20 cellular contexts compared by ENCODE assay signal in genomic region chr3:74601793-74602192, GRCh38. TPM values are rescaled to one million over a fixed set of nuclear protein-coding genes. Genes with fewer than 3 reads are reported as not detected.
A peak's percentile ranks its signal among the peaks of the same experiment; 100 is the strongest.
DNase-seq lines count a peak whose midpoint lies in the region; ATAC-seq and TF ChIP-seq lines count a peak whose summit lies in the region.
"Had no signal": no experiment of that assay in that cellular context is flagged by ENCODE, and none has a peak within 500 bp of the region (broad histone marks: within the 10 kb centered on the region; RNA-seq: fewer than 3 reads in every experiment).

No MANE protein-coding gene starts in this region.

- H3K4me1 ChIP-seq in MM.1S (ENCODE audit: low read length) = no peaks in the 10 kb centered on the region
- no peaks in the 10 kb centered on the region for H3K4me1 ChIP-seq in Caco-2
- H3K4me1 ChIP-seq in body of pancreas = no peaks in the 10 kb centered on the region
- H3K4me1 ChIP-seq: A549, BE2C, BLaER1 had no signal

- H3K4me2 ChIP-seq in MM.1S (ENCODE audit: low read depth, low read length) = no peak overlapping the region
- H3K4me2 ChIP-seq: A549, BLaER1 had no signal

- TF ChIP-seq CTCF in AG09309 (IDR thresholded peaks at IDR 0.05; ENCODE audit: control insufficient read depth, insufficient read depth, low read depth, low read length, missing control alignments) (no peak), MM.1S (IDR thresholded peaks at IDR 0.05; ENCODE audit: low read length) (no peak), Caco-2 (IDR thresholded peaks at IDR 0.05; ENCODE audit: insufficient read depth in 1 of 2, low read depth in 1 of 2, low read length in 1 of 2, severe bottlenecking in 1 of 2, unreplicated experiment in 1 of 2) (no peak), body of pancreas (IDR thresholded peaks at IDR 0.05) (no peak)

- H2AFZ ChIP-seq in MM.1S (ENCODE audit: low read length) = no peak overlapping the region

- intact Hi-C loops in left colon (cut with DNase I, micrococcal nuclease) (no loop called here), Caco-2 (cut with micrococcal nuclease; ENCODE audit: unreplicated experiment) (no loop called here), body of pancreas (cut with DNase I) (no loop called here)

- H3K27ac Mint-ChIP-seq in Caco-2 (ENCODE audit: unreplicated experiment) = no peak overlapping the region
- H3K27ac Mint-ChIP-seq: CD14-positive monocyte; CD4-positive, alpha-beta memory T cell; CD4-positive, CD25-positive, alpha-beta regulatory T cell; CD8-positive, alpha-beta memory T cell had no signal

- H3K27ac ChIP-seq in MM.1S (ENCODE audit: low read length) (no peak overlapping the region), body of pancreas (no peak overlapping the region)
- H3K27ac ChIP-seq: 22Rv1, A549, BLaER1 had no signal

- no peaks in the 10 kb centered on the region for H3K9me3 ChIP-seq in MM.1S (replicated peaks; ENCODE audit: insufficient read depth, low read length)
- no peaks in the 10 kb centered on the region for H3K9me3 ChIP-seq in Caco-2
- H3K9me3 ChIP-seq in body of pancreas = no peaks in the 10 kb centered on the region
- H3K9me3 ChIP-seq: A549, BE2C, BLaER1 had no signal

- ATAC-seq in left colon (peak; percentile 59), body of pancreas (no peak)
- ATAC-seq: A549 had no signal

- no peaks in the 10 kb centered on the region for H3K9me2 ChIP-seq in MM.1S (replicated peaks; ENCODE audit: insufficient read depth, low read length)

- H3K36me3 ChIP-seq in MM.1S (replicated peaks; ENCODE audit: insufficient read depth, low read length) (no peaks in the 10 kb centered on the region), Caco-2 (ENCODE audit: control insufficient read depth, insufficient read depth, low read length) (no peaks in the 10 kb centered on the region), body of pancreas (replicated peaks in 1 of 2; ENCODE audit: insufficient read depth in 1 of 2, low read depth in 2 of 2) (no peaks in the 10 kb centered on the region)
- H3K36me3 ChIP-seq: BE2C, BLaER1 had no signal

- H3K36me3 Mint-ChIP-seq in Caco-2 (ENCODE audit: insufficient read depth, unreplicated experiment) = no peaks in the 10 kb centered on the region
- H3K36me3 Mint-ChIP-seq: CD14-positive monocyte; CD4-positive, alpha-beta memory T cell; CD4-positive, CD25-positive, alpha-beta regulatory T cell; CD8-positive, alpha-beta memory T cell had no signal

- H3K79me2 ChIP-seq in MM.1S (ENCODE audit: low read length) = no peaks in the 10 kb centered on the region

- 77 to 100% methylated on average over 2 of the region's 2 CpGs for WGBS in body of pancreas, 2 donors

- no peaks in the 10 kb centered on the region for H3F3A ChIP-seq in MM.1S (ENCODE audit: insufficient read depth, low read length)

- CTCF ChIA-PET in Caco-2 (lab: Charles Lee) = no interaction called here

- H3K27me3 Mint-ChIP-seq in Caco-2 (ENCODE audit: insufficient read depth, unreplicated experiment) = peaks cover 7% of the 10 kb centered on the region
- H3K27me3 Mint-ChIP-seq: CD4-positive, alpha-beta memory T cell; CD4-positive, CD25-positive, alpha-beta regulatory T cell; CD8-positive, alpha-beta memory T cell had no signal

- POLR2A ChIA-PET in Caco-2 (lab: Charles Lee) = no interaction called here

- no peaks in the 10 kb centered on the region for H3K4me1 Mint-ChIP-seq in Caco-2 (ENCODE audit: low read depth, unreplicated experiment)
- H3K4me1 Mint-ChIP-seq: CD14-positive monocyte; CD4-positive, alpha-beta memory T cell; CD4-positive, CD25-positive, alpha-beta regulatory T cell; CD8-positive, alpha-beta memory T cell had no signal

- H3K9me3 Mint-ChIP-seq in Caco-2 (ENCODE audit: unreplicated experiment) = peaks cover 22% of the 10 kb centered on the region

- no peak for TF ChIP-seq POLR2A in body of pancreas (IDR thresholded peaks at IDR 0.05)

- peak; percentile 21 for DNase-seq in AG09309 (ENCODE audit: low read depth)
- peak; percentile 29 for DNase-seq in NCI-H69 (lab: John Stamatoyannopoulos, UW)
- DNase-seq in left colon = no peak
- no peak for DNase-seq in MM.1S
- DNase-seq in Caco-2 = no peak
- no peak for DNase-seq in body of pancreas
- DNase-seq: BE2C; C1 segment of cervical spinal cord; Calu3; CD4-positive, alpha-beta memory T cell; CD4-positive, CD25-positive, alpha-beta regulatory T cell; CD8-positive, alpha-beta memory T cell; COR-L47; DMS79 treated with DMSO at 0.1 percent for 48 hours; GF-D8 had no signal

- BruUV-seq in Caco-2 (replicated peaks; lab: Mats Ljungman, UMichigan) = no TSS peak

- no peaks in the 10 kb centered on the region for H4K20me1 ChIP-seq in MM.1S (ENCODE audit: insufficient read depth, low read length)
- H4K20me1 ChIP-seq: BLaER1 had no signal

- H3K9ac ChIP-seq in MM.1S (ENCODE audit: low read length) = no peak overlapping the region
- H3K9ac ChIP-seq: BLaER1 had no signal

- H3K4me3 ChIP-seq in AG09309 (ENCODE audit: control insufficient read depth, low read depth, low read length) (no peak overlapping the region), MM.1S (ENCODE audit: low read length) (no peak overlapping the region), Caco-2 (ENCODE audit: low read depth, low read length) (no peak overlapping the region), body of pancreas (no peak overlapping the region)
- H3K4me3 ChIP-seq: A549, BLaER1 had no signal

- H3K4me3 Mint-ChIP-seq in Caco-2 (ENCODE audit: unreplicated experiment) = no peak overlapping the region
- H3K4me3 Mint-ChIP-seq: CD14-positive monocyte; CD4-positive, alpha-beta memory T cell; CD4-positive, CD25-positive, alpha-beta regulatory T cell; CD8-positive, alpha-beta memory T cell had no signal

- H3K27me3 ChIP-seq in MM.1S (replicated peaks; ENCODE audit: insufficient read depth, low read length) (no peaks in the 10 kb centered on the region), Caco-2 (replicated peaks; ENCODE audit: control insufficient read depth, insufficient read depth, low read length) (no peaks in the 10 kb centered on the region), body of pancreas (no peaks in the 10 kb centered on the region)
- H3K27me3 ChIP-seq: BLaER1 had no signal

RNA-seq across cellular contexts. Expression of gene CNTN3, which starts 12.7 kb away (rescaled TPM):
- total RNA-seq in left colon = 1 to 10 TPM; 7.6 to 8.4 TPM
- total RNA-seq in Caco-2 (2022) = not detected in 2 replicates
- 10 to 100 TPM in 1 of 2 donors, 1 to 10 TPM in 1; 7.3 to 20.4 TPM for total RNA-seq in body of pancreas
- total RNA-seq: A172; Calu3; CD4-positive, alpha-beta memory T cell; CD4-positive, CD25-positive, alpha-beta regulatory T cell; CD8-positive, alpha-beta memory T cell had no signal

Comparison
In these comparisons a context has a peak if more than half of its experiments do, and no peak if none do; other contexts are left out.
1. DNase-seq: peak in AG09309 (single experiment) and NCI-H69 (single experiment); none in left colon (0 of 2), MM.1S (single experiment), Caco-2 (0 of 2) and body of pancreas (0 of 4).